ENCODE assay signal across 37 cellular contexts in the genomic region with DNA sequence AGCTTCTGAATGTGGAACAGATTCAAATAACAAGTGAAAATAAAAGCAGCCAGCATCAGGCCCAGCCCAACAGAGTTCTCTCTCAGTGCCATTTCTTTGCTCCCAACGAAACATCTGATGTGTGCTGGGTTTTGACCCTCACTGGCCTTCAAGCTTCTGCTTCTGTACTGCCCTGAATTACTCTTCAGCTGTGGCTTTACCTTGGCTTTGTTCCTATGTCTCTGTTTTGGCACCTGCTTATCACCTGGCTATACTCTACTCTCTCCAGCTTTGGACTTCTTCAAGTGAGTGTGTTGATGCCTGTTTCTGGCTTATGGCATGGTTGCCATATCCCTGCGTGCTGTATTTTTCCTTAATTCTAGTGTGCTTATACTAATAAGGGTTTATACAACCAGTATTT.
"Had no signal": no experiment of that assay in that cellular context is flagged by ENCODE, and none has a peak within 500 bp of the region (broad histone marks: within the 10 kb centered on the region; RNA-seq: fewer than 3 reads in every experiment).

No MANE protein-coding gene starts in this region.

- H3K9me3 ChIP-seq: adrenal gland, body of pancreas, breast epithelium, MG63, Peyer's patch had no signal

- H3K4me3 ChIP-seq: adrenal gland, body of pancreas, breast epithelium, MG63, Peyer's patch had no signal

- H3K4me1 ChIP-seq: adrenal gland, breast epithelium, Peyer's patch had no signal

- H3K27me3 ChIP-seq: adrenal gland, body of pancreas, breast epithelium, MG63, Peyer's patch had no signal

- H3K36me3 Mint-ChIP-seq: activated CD4-positive, alpha-beta memory T cell treated with anti-CD3 and anti-CD28 coated beads for 36 hours; activated naive CD4-positive, alpha-beta T cell treated with anti-CD3 and anti-CD28 coated beads, Interleukin-2, amount 50 U/mL, for 72 hours had no signal

- DNase-seq: activated B cell treated with CpG ODN at 0.5 μM for 24 hours; activated CD4-positive, alpha-beta memory T cell treated with anti-CD3 and anti-CD28 coated beads for 36 hours; activated CD4-positive, alpha-beta T cell treated with anti-CD3 and anti-CD28 coated beads for 4 hours; activated CD4-positive, alpha-beta T cell treated with anti-CD3 and anti-CD28 coated beads, Interleukin-2, amount 50 U/mL, for 1 hour; activated CD4-positive, CD25-positive, alpha-beta regulatory T cell treated with anti-CD3 and anti-CD28 coated beads, Interleukin-2, amount 50 U/mL, for 72 hours; activated CD8-positive, alpha-beta memory T cell treated with anti-CD3 and anti-CD28 coated beads, Interleukin-2, amount 50 U/mL, for 4 hours; activated gamma-delta T cell treated with Interleukin-2 at 50 U/mL for 16 hours; activated naive CD4-positive, alpha-beta T cell treated with anti-CD3 and anti-CD28 coated beads for 36 hours; activated T-cell treated with anti-CD3 and anti-CD28 coated beads for 4 hours; activated T-cell treated with anti-CD3 and anti-CD28 coated beads, Interleukin-2, amount 50 U/mL, for 4 hours; adrenal gland; Kasumi-1; MG63; NCI-H1048; NCI-H1105 treated with DMSO at 0.1 percent for 48 hours; NCI-H1436; NCI-H1694; NCI-H1930; NCI-H2081 treated with DMSO at 0.1 percent for 48 hours; NCI-H226; NCI-H446 treated with DMSO at 0.1 percent for 48 hours; NCI-H524; NCI-H69; NCI-H82; NK-92 treated with Interleukin-12 subunit alpha and Interleukin-12 subunit beta, amount 100 ng/mL, for 24 hours; PC-3; Peyer's patch; RPMI8226; SW 1271; T-helper 1 cell; T-helper 2 cell; T-helper 9 cell had no signal

- H3K27ac ChIP-seq: adrenal gland, body of pancreas, breast epithelium, Peyer's patch, VCaP had no signal

- H3K36me3 ChIP-seq: adrenal gland, breast epithelium, MG63, Peyer's patch had no signal

- H3K27ac Mint-ChIP-seq: activated B cell treated with CpG ODN at 0.5 μM for 24 hours; activated CD4-positive, alpha-beta memory T cell treated with anti-CD3 and anti-CD28 coated beads for 36 hours; activated naive CD4-positive, alpha-beta T cell treated with anti-CD3 and anti-CD28 coated beads for 36 hours; activated naive CD4-positive, alpha-beta T cell treated with anti-CD3 and anti-CD28 coated beads, Interleukin-2, amount 50 U/mL, for 72 hours; activated T-helper 1 cell treated with anti-CD3 and anti-CD28 coated beads, Interleukin-12 subunit alpha, Interleukin-12 subunit beta, Interleukin-2, Interleukin-4 antibody, amounts not matched to agents 30 ng/mL and 10 ng/mL and 1 ng/mL, durations not matched to agents 14 hours and 24 hours and 36 hours had no signal

- H3K27me3 Mint-ChIP-seq: activated B cell treated with CpG ODN at 0.5 μM for 24 hours; activated CD4-positive, alpha-beta memory T cell treated with anti-CD3 and anti-CD28 coated beads for 36 hours had no signal

- H3K4me3 Mint-ChIP-seq: activated B cell treated with CpG ODN at 0.5 μM for 24 hours; activated CD4-positive, alpha-beta memory T cell treated with anti-CD3 and anti-CD28 coated beads for 36 hours; activated naive CD4-positive, alpha-beta T cell treated with anti-CD3 and anti-CD28 coated beads for 36 hours; activated T-cell treated with anti-CD3 and anti-CD28 coated beads, Interleukin-2, amount 50 U/mL, for 4 hours; activated T-helper 1 cell treated with anti-CD3 and anti-CD28 coated beads, Interleukin-12 subunit alpha, Interleukin-12 subunit beta, Interleukin-2, Interleukin-4 antibody, amounts not matched to agents 30 ng/mL and 10 ng/mL and 1 ng/mL, durations not matched to agents 14 hours and 24 hours and 36 hours had no signal

- H3K4me1 Mint-ChIP-seq: activated B cell treated with CpG ODN at 0.5 μM for 24 hours had no signal

- H3K9me3 Mint-ChIP-seq: activated naive CD4-positive, alpha-beta T cell treated with anti-CD3 and anti-CD28 coated beads for 36 hours; activated naive CD4-positive, alpha-beta T cell treated with anti-CD3 and anti-CD28 coated beads, Interleukin-2, amount 50 U/mL, for 72 hours; activated T-helper 1 cell treated with anti-CD3 and anti-CD28 coated beads, Interleukin-12 subunit alpha, Interleukin-12 subunit beta, Interleukin-2, Interleukin-4 antibody, amounts not matched to agents 30 ng/mL and 10 ng/mL and 1 ng/mL, durations not matched to agents 14 hours and 24 hours and 36 hours had no signal

- ATAC-seq: activated naive CD4-positive, alpha-beta T cell treated with anti-CD3 and anti-CD28 coated beads, Interleukin-2, amount 50 U/mL, for 72 hours; activated T-cell treated with anti-CD3 and anti-CD28 coated beads, Interleukin-2, amount 50 U/mL, for 4 hours; body of pancreas; PC-3 had no signal
